24 cellular contexts compared by ENCODE assay signal in genomic region chr14:61577506-61577931, GRCh38.
DNase-seq lines count a peak whose midpoint lies in the region; ATAC-seq and TF ChIP-seq lines count a peak whose summit lies in the region.
"Had no signal": no experiment of that assay in that cellular context is flagged by ENCODE, and none has a peak within 500 bp of the region (broad histone marks: within the 10 kb centered on the region; RNA-seq: fewer than 3 reads in every experiment).

No MANE protein-coding gene starts in this region.

- H3K27ac Mint-ChIP-seq in natural killer cell treated with Interleukin-12 subunit alpha and Interleukin-12 subunit beta and Interleukin-15 and Interleukin-18, amount 100 ng/mL, for 72 hours = peak overlapping the region; percentile 2 to 50
- no peak overlapping the region for H3K27ac Mint-ChIP-seq in natural killer cell
- H3K27ac Mint-ChIP-seq: activated naive CD4-positive, alpha-beta T cell treated with anti-CD3 and anti-CD28 coated beads, Interleukin-2, amount 50 U/mL, for 24 hours; stimulated activated naive CD8-positive, alpha-beta T cell treated with anti-CD3 and anti-CD28 coated beads, Interleukin-15, amount 100 ng/mL, for 72 hours had no signal

- H3K23ac ChIP-seq in mesenchymal stem cell (ENCODE audit: low read length in 2 of 2) = no peak overlapping the region

- intact Hi-C loops in natural killer cell (cut with micrococcal nuclease) = no loop called here
- intact Hi-C loops in Right ventricle myocardium inferior (cut with DNase I) = no loop called here

- H3K9me3 ChIP-seq in SK-N-SH (no peaks in the 10 kb centered on the region), mesenchymal stem cell (ENCODE audit: control insufficient read depth, low read length) (no peaks in the 10 kb centered on the region)
- H3K9me3 ChIP-seq: body of pancreas, lower lobe of right lung, upper lobe of left lung had no signal

- H3K36me3 ChIP-seq in SK-N-SH (replicated peaks in 1 of 2; ENCODE audit: control insufficient read depth in 1 of 2, insufficient read depth in 2 of 2, low read length in 1 of 2) (no peaks in the 10 kb centered on the region), mesenchymal stem cell (ENCODE audit: control insufficient read depth in 1 of 2, insufficient read depth in 2 of 2, low read depth in 1 of 2, low read length in 2 of 2) (no peaks in the 10 kb centered on the region)
- H3K36me3 ChIP-seq: lower lobe of right lung, upper lobe of left lung had no signal

- no peak overlapping the region for H3K18ac ChIP-seq in mesenchymal stem cell (ENCODE audit: low read depth in 1 of 2, low read length in 2 of 2)

- H3K14ac ChIP-seq in mesenchymal stem cell (ENCODE audit: low read length in 2 of 2) = no peak overlapping the region

- no peak overlapping the region for H2BK12ac ChIP-seq in mesenchymal stem cell (ENCODE audit: low read length in 2 of 2)

- no peaks in the 10 kb centered on the region for H3K9me3 Mint-ChIP-seq in natural killer cell treated with Interleukin-12 subunit alpha and Interleukin-12 subunit beta and Interleukin-15 and Interleukin-18, amount 100 ng/mL, for 72 hours
- no peaks in the 10 kb centered on the region for H3K9me3 Mint-ChIP-seq in natural killer cell
- H3K9me3 Mint-ChIP-seq: activated naive CD4-positive, alpha-beta T cell treated with anti-CD3 and anti-CD28 coated beads, Interleukin-2, amount 50 U/mL, for 24 hours; naive B cell had no signal

- TF ChIP-seq CTCF in natural killer cell (IDR thresholded peaks at IDR 0.05) (no peak), SK-N-SH (IDR thresholded peaks at IDR 0.05) (no peak)

- H3K4me3 ChIP-seq in SK-N-SH (ENCODE audit: low read depth in 2 of 2, low read length in 1 of 2) = no peak overlapping the region
- no peak overlapping the region for H3K4me3 ChIP-seq in mesenchymal stem cell (ENCODE audit: insufficient read depth in 1 of 2, low read depth in 1 of 2, low read length in 2 of 2)
- H3K4me3 ChIP-seq: body of pancreas, lower lobe of right lung, skin epidermis, upper lobe of left lung had no signal

- no peaks in the 10 kb centered on the region for H3K27me3 Mint-ChIP-seq in natural killer cell treated with Interleukin-12 subunit alpha and Interleukin-12 subunit beta and Interleukin-15 and Interleukin-18, amount 100 ng/mL, for 72 hours
- H3K27me3 Mint-ChIP-seq in natural killer cell (ENCODE audit: low read depth in 2 of 2) = peaks cover 0 to 6% of the 10 kb centered on the region in 2 donors
- H3K27me3 Mint-ChIP-seq: activated naive CD4-positive, alpha-beta T cell treated with anti-CD3 and anti-CD28 coated beads, Interleukin-2, amount 50 U/mL, for 24 hours; naive B cell; stimulated activated naive CD8-positive, alpha-beta T cell treated with anti-CD3 and anti-CD28 coated beads, Interleukin-15, amount 100 ng/mL, for 72 hours had no signal

- H3K27ac ChIP-seq in SK-N-SH (ENCODE audit: low read depth in 2 of 2, low read length in 1 of 2) (peak overlapping the region; percentile 45 to 96; a peak in 3 of 4 replicates), mesenchymal stem cell (ENCODE audit: low read length, poor library complexity, severe bottlenecking) (no peak overlapping the region)
- H3K27ac ChIP-seq: body of pancreas, lower lobe of right lung, upper lobe of left lung had no signal

- peaks cover 27 to 46% of the 10 kb centered on the region in 2 donors for H3K4me1 Mint-ChIP-seq in natural killer cell treated with Interleukin-12 subunit alpha and Interleukin-12 subunit beta and Interleukin-15 and Interleukin-18, amount 100 ng/mL, for 72 hours (ENCODE audit: low read depth in 2 of 2)
- peaks cover 6 to 10% of the 10 kb centered on the region in 2 donors for H3K4me1 Mint-ChIP-seq in natural killer cell

- H3K4me3 Mint-ChIP-seq in natural killer cell treated with Interleukin-12 subunit alpha and Interleukin-12 subunit beta and Interleukin-15 and Interleukin-18, amount 100 ng/mL, for 72 hours = peak overlapping the region; percentile 7
- no peak overlapping the region for H3K4me3 Mint-ChIP-seq in natural killer cell
- H3K4me3 Mint-ChIP-seq: activated naive CD4-positive, alpha-beta T cell treated with anti-CD3 and anti-CD28 coated beads, Interleukin-2, amount 50 U/mL, for 24 hours; CD4-positive, CD25-positive, alpha-beta regulatory T cell; naive B cell; stimulated activated naive CD8-positive, alpha-beta T cell treated with anti-CD3 and anti-CD28 coated beads, Interleukin-15, amount 100 ng/mL, for 72 hours had no signal

- H2BK5ac ChIP-seq in mesenchymal stem cell (ENCODE audit: low read depth, low read length, poor library complexity, severe bottlenecking) = no peak overlapping the region

- no peaks in the 10 kb centered on the region for H3K79me2 ChIP-seq in SK-N-SH (ENCODE audit: insufficient read depth)

- H4K8ac ChIP-seq in mesenchymal stem cell (ENCODE audit: low read length) = no peak overlapping the region

- DNase-seq in natural killer cell treated with Interleukin-12 subunit alpha and Interleukin-12 subunit beta and Interleukin-15 and Interleukin-18, amount 100 ng/mL, for 72 hours (ENCODE audit: low spot score) = no peak
- DNase-seq in natural killer cell (no peak), SK-N-SH (peak; percentile 69), mesenchymal stem cell (no peak), DMS153 treated with DMSO at 0.1 percent for 48 hours (lab: John Stamatoyannopoulos, UW; ENCODE audit: unreplicated experiment) (no peak), Right ventricle myocardium inferior (ENCODE audit: missing footprints) (no peak), SIG-M5 (lab: John Stamatoyannopoulos, UW) (no peak)
- DNase-seq: body of pancreas; CD4-positive, CD25-positive, alpha-beta regulatory T cell; DND-41; islet precursor cell; KBM-7; lower lobe of right lung; naive B cell; NCI-H2171; OCI-M1; stimulated activated CD4-positive, alpha-beta T cell treated with anti-CD3 and anti-CD28 coated beads, Interleukin-2, amount 100 ng/mL, for 48 hours; stimulated activated naive CD8-positive, alpha-beta T cell treated with anti-CD3 and anti-CD28 coated beads, Interleukin-15, amount 100 ng/mL, for 72 hours; T-helper 9 cell; upper lobe of left lung had no signal

- H2AK5ac ChIP-seq in mesenchymal stem cell (ENCODE audit: low read length, severe bottlenecking) = peak overlapping the region; percentile 94

- no peak overlapping the region for H2AFZ ChIP-seq in SK-N-SH (ENCODE audit: low read depth)
- H2AFZ ChIP-seq in mesenchymal stem cell (ENCODE audit: low read depth, low read length) = no peak overlapping the region

- peak; percentile 61 to 99 for TF ChIP-seq EP300 in SK-N-SH (IDR thresholded peaks at IDR 0.05; ENCODE audit: borderline replicate concordance in 1 of 2, low read depth in 1 of 2, low read length in 1 of 2)

- peaks cover 8% of the 10 kb centered on the region for H3K79me1 ChIP-seq in mesenchymal stem cell (replicated peaks; ENCODE audit: low read length, poor library complexity, severe bottlenecking)

- no peaks in the 10 kb centered on the region for H4K20me1 ChIP-seq in SK-N-SH (ENCODE audit: insufficient read depth)

- no peak overlapping the region for H2BK120ac ChIP-seq in mesenchymal stem cell (ENCODE audit: low read depth, low read length)

- ATAC-seq in natural killer cell treated with Interleukin-12 subunit alpha and Interleukin-12 subunit beta and Interleukin-15 and Interleukin-18, amount 100 ng/mL, for 72 hours = no peak
- ATAC-seq in natural killer cell (no peak), Right ventricle myocardium inferior (no peak), HG03280 (IDR thresholded peaks at IDR 0.05; ENCODE audit: unreplicated experiment) (no peak)
- ATAC-seq: activated CD4-positive, CD25-positive, alpha-beta regulatory T cell treated with anti-CD3 and anti-CD28 coated beads, Interleukin-2, amount 50 U/mL, for 24 hours; body of pancreas; lower lobe of right lung; stimulated activated naive CD8-positive, alpha-beta T cell treated with anti-CD3 and anti-CD28 coated beads, Interleukin-15, amount 100 ng/mL, for 72 hours had no signal

- POLR2A ChIA-PET in SK-N-SH (lab: Yijun Ruan, JAX) = interaction anchor here (1.4 kb wide), 1 partner anchor 118 kb away, joined by 5 read pairs; the partner anchor contains the start of gene HIF1A

- TF ChIP-seq RAD21 in SK-N-SH (IDR thresholded peaks at IDR 0.05; ENCODE audit: low read length) = peak; percentile 30; the same call in 1 of the 2 replicates

- H3K36me3 Mint-ChIP-seq in natural killer cell treated with Interleukin-12 subunit alpha and Interleukin-12 subunit beta and Interleukin-15 and Interleukin-18, amount 100 ng/mL, for 72 hours = peaks cover 6% of the 10 kb centered on the region
- H3K36me3 Mint-ChIP-seq in natural killer cell = no peaks in the 10 kb centered on the region
- H3K36me3 Mint-ChIP-seq: activated naive CD4-positive, alpha-beta T cell treated with anti-CD3 and anti-CD28 coated beads, Interleukin-2, amount 50 U/mL, for 24 hours; CD4-positive, CD25-positive, alpha-beta regulatory T cell; naive B cell had no signal

- no peak overlapping the region; the same call in 1 of the 2 replicates for H3K9ac ChIP-seq in SK-N-SH
- no peak overlapping the region for H3K9ac ChIP-seq in mesenchymal stem cell (ENCODE audit: low read length)

- H3K27me3 ChIP-seq in SK-N-SH (ENCODE audit: insufficient read depth) (no peaks in the 10 kb centered on the region), mesenchymal stem cell (ENCODE audit: control insufficient read depth in 1 of 2, insufficient read depth in 1 of 2, low read length in 2 of 2) (no peaks in the 10 kb centered on the region)
- H3K27me3 ChIP-seq: body of pancreas, upper lobe of left lung had no signal

- H3K4me2 ChIP-seq in SK-N-SH (no peak overlapping the region), mesenchymal stem cell (ENCODE audit: low read length, poor library complexity, severe bottlenecking) (no peak overlapping the region)

- WGBS in SK-N-SH (ENCODE audit: low lambda C conversion rate) = 63% methylated on average over 2 of the region's 2 CpGs
- WGBS in mesenchymal stem cell = 67% methylated on average over 1 of the region's 2 CpGs

- no peak overlapping the region for H2BK15ac ChIP-seq in mesenchymal stem cell (ENCODE audit: low read depth, poor library complexity, severe bottlenecking)

- H3K9me2 ChIP-seq in SK-N-SH = no peaks in the 10 kb centered on the region

- CTCF ChIA-PET in SK-N-SH (lab: Yijun Ruan, JAX) = interaction anchor here (0.7 to 1.3 kb wide), 3 partner anchors 101 to 115 kb away, joined by 3 to 5 read pairs (median 4); no protein-coding TSS in a partner anchor

- no peak overlapping the region for H3K4ac ChIP-seq in mesenchymal stem cell (ENCODE audit: low read depth in 1 of 2, low read length in 2 of 2)

- H3F3A ChIP-seq in SK-N-SH (replicated peaks; ENCODE audit: insufficient read depth) = peaks cover 29% of the 10 kb centered on the region

- no peak overlapping the region for H4K91ac ChIP-seq in mesenchymal stem cell (ENCODE audit: low read length)

- peaks cover 21 to 40% of the 10 kb centered on the region in 2 experiments for H3K4me1 ChIP-seq in SK-N-SH (ENCODE audit: control insufficient read depth in 1 of 2, insufficient read depth in 2 of 2, low read depth in 1 of 2, low read length in 1 of 2)
- H3K4me1 ChIP-seq in mesenchymal stem cell (ENCODE audit: control insufficient read depth, insufficient read depth, low read depth, low read length) = peaks cover 14% of the 10 kb centered on the region
- H3K4me1 ChIP-seq: lower lobe of right lung had no signal

Comparison
In these comparisons a context has a peak if more than half of its experiments do, and no peak if none do; other contexts are left out.
1. H3K27ac Mint-ChIP-seq: peak in natural killer cell treated with Interleukin-12 subunit alpha and Interleukin-12 subunit beta and Interleukin-15 and Interleukin-18, amount 100 ng/mL, for 72 hours (2 of 2); none in natural killer cell (0 of 2).